Comparison of ENCODE assay signal across 11 cellular contexts in the genomic region with DNA sequence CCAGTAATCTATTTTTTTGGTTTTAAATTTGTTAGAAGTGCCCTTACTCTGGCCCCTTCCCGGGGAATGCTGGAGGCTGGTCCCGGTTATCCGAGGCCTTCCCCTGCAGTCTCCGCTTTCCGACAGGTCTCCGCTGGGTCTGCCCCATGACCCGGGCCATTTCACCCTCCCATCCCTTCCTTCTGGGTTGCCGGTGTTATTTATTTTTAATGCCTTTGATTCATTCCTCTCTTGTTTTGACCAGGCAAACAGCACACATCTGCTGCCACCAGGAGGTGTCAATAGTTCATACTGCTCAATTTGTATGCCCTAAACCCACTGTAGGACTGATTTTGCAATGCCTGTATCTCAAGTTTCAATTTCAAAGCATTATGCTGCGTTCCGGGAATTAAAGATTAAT.
A peak's percentile ranks its signal among the peaks of the same experiment; 100 is the strongest.
DNase-seq lines count a peak whose midpoint lies in the region; ATAC-seq and TF ChIP-seq lines count a peak whose summit lies in the region.
"Had no signal": no experiment of that assay in that cellular context is flagged by ENCODE, and none has a peak within 500 bp of the region (broad histone marks: within the 10 kb centered on the region; RNA-seq: fewer than 3 reads in every experiment).

No MANE protein-coding gene starts in this region.

- H3K4me1 ChIP-seq in heart left ventricle = peaks cover 0 to 6% (median 0%) of the 10 kb centered on the region in 12 donors
- H3K4me1 ChIP-seq in heart right ventricle = no peaks in the 10 kb centered on the region
- H3K4me1 ChIP-seq: breast epithelium had no signal

- H3K27me3 ChIP-seq in heart left ventricle (peaks cover 0 to 7% (median 0%) of the 10 kb centered on the region in 9 donors), heart right ventricle (no peaks in the 10 kb centered on the region)
- H3K27me3 ChIP-seq: breast epithelium had no signal

- H3K36me3 ChIP-seq in heart left ventricle (no peaks in the 10 kb centered on the region), heart right ventricle (no peaks in the 10 kb centered on the region)
- H3K36me3 ChIP-seq: breast epithelium had no signal

- H3K27ac ChIP-seq in heart left ventricle (no peak overlapping the region), heart right ventricle (no peak overlapping the region)
- H3K27ac ChIP-seq: breast epithelium had no signal

- WGBS in heart left ventricle, 4 donors = 44 to 60% (median 53%) methylated on average over 10 of the region's 10 CpGs
- WGBS in heart right ventricle, 2 donors = 55 to 61% methylated on average over 10 of the region's 10 CpGs

- intact Hi-C loops in heart left ventricle (cut with DNase I) = loop anchor here in 9 of 10 donors (5.0 to 10.0 kb wide), 8 partner anchors 110 to 1043 kb away; a partner anchor contains a TSS
- intact Hi-C loops in left cardiac atrium (cut with DNase I) = no loop called here
- intact Hi-C loops in heart right ventricle (cut with DNase I) = loop anchor here in 8 of 10 donors (5.0 to 10.0 kb wide), 7 partner anchors 110 to 863 kb away; a partner anchor contains a TSS

- peak in 9 of 12 donors; percentile 6 to 55 (median 42) for TF ChIP-seq CTCF in heart left ventricle (IDR thresholded peaks at IDR 0.05)
- peak in 7 of 9 donors; percentile 22 to 57 (median 44) for TF ChIP-seq CTCF in heart right ventricle (IDR thresholded peaks at IDR 0.05)

- H3K9me3 ChIP-seq in heart left ventricle (no peaks in the 10 kb centered on the region), heart right ventricle (no peaks in the 10 kb centered on the region)
- H3K9me3 ChIP-seq: breast epithelium had no signal

- ATAC-seq in heart left ventricle = peak in 3 of 4 donors; percentile 47 to 69 (median 69)
- no peak for ATAC-seq in left cardiac atrium
- peak; percentile 41 to 72 (median 54) for ATAC-seq in heart right ventricle
- no peak for ATAC-seq in GM19397 (IDR thresholded peaks at IDR 0.05; ENCODE audit: unreplicated experiment)
- no peak for ATAC-seq in HG03460 (IDR thresholded peaks at IDR 0.05; ENCODE audit: unreplicated experiment)
- no peak for ATAC-seq in GM19324 (IDR thresholded peaks at IDR 0.05; ENCODE audit: low FRiP score, unreplicated experiment)

- DNase-seq in heart left ventricle (peak in 2 of 5 donors; percentile 8 to 33), left cardiac atrium (no peak), OCI-M1 (lab: John Stamatoyannopoulos, UW) (peak; percentile 8), heart right ventricle (peak in 1 of 2 donors; percentile 7)
- no peak for DNase-seq in activated CD4-positive, alpha-beta T cell treated with anti-CD3 and anti-CD28 coated beads, Interleukin-2, amount 50 U/mL, for 1 hour
- DNase-seq: activated CD4-positive, CD25-positive, alpha-beta regulatory T cell; DMS79 treated with DMSO at 0.1 percent for 48 hours had no signal

- H3K4me3 ChIP-seq in heart left ventricle (no peak overlapping the region), heart right ventricle (no peak overlapping the region)

- TF ChIP-seq POLR2A in heart left ventricle (IDR thresholded peaks at IDR 0.05) = no peak

Comparison
In these comparisons a context has a peak if more than half of its experiments do, and no peak if none do; other contexts are left out.
1. ATAC-seq: peak in heart left ventricle (3 of 4) and heart right ventricle (8 of 8); none in left cardiac atrium (0 of 2), GM19397 (single experiment), HG03460 (single experiment) and GM19324 (single experiment).
2. intact Hi-C loops: an anchor here in heart left ventricle (5.0 to 10.0 kb wide) and heart right ventricle (5.0 to 10.0 kb wide); none called in left cardiac atrium.